1 cellular context compared by ENCODE assay signal in the genomic region with DNA sequence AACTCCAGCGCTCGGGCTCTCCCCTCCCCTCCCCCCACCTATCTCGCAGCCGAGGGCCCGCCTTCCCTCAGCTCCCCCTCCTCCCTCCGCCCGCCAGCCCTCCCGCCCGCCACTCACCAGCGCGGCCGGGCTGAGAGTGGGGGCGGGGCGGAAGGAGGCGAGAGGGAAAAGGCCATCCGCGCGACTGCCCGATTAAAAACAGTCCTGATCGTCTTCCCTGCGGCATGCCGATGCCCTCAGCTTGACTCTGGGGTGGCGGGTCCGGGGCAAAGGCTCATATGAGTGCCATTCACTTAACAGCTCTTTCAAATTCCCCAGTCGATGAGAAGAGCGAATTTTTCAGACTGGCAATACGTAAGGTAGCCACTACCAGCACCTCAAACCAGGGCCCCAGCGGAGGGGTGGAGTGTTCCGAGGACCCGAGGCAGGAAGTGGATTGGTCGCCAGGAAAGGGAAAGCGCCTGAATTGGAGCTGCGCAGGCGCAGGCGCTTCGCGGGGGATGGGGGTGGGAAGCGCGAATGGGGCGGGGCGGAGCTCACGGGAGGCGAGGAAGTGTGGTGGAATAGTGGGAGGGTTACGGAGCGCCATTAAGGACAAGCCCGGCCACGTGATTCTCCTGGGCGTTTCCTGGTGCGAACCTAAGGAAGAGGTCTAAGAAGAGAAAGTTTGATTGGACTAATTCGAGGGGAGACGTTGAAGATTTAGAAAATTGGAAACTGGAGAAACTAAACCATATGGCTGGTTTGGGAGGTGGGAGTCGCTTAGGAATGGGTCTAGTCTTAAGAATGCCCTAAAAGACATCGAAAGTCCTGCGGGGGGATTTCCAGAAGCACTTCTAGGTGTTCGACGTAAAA.
TF ChIP-seq lines count a peak whose summit lies in the region.

A gene with protein sequence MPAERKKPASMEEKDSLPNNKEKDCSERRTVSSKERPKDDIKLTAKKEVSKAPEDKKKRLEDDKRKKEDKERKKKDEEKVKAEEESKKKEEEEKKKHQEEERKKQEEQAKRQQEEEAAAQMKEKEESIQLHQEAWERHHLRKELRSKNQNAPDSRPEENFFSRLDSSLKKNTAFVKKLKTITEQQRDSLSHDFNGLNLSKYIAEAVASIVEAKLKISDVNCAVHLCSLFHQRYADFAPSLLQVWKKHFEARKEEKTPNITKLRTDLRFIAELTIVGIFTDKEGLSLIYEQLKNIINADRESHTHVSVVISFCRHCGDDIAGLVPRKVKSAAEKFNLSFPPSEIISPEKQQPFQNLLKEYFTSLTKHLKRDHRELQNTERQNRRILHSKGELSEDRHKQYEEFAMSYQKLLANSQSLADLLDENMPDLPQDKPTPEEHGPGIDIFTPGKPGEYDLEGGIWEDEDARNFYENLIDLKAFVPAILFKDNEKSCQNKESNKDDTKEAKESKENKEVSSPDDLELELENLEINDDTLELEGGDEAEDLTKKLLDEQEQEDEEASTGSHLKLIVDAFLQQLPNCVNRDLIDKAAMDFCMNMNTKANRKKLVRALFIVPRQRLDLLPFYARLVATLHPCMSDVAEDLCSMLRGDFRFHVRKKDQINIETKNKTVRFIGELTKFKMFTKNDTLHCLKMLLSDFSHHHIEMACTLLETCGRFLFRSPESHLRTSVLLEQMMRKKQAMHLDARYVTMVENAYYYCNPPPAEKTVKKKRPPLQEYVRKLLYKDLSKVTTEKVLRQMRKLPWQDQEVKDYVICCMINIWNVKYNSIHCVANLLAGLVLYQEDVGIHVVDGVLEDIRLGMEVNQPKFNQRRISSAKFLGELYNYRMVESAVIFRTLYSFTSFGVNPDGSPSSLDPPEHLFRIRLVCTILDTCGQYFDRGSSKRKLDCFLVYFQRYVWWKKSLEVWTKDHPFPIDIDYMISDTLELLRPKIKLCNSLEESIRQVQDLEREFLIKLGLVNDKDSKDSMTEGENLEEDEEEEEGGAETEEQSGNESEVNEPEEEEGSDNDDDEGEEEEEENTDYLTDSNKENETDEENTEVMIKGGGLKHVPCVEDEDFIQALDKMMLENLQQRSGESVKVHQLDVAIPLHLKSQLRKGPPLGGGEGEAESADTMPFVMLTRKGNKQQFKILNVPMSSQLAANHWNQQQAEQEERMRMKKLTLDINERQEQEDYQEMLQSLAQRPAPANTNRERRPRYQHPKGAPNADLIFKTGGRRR (minus strand): TSS at position 13 of the 855 bp plus-strand sequence. CDS start 7,386 bp downstream, outside the sequence.

TF ChIP-seq in HepG2, 621 proteins besides CTCF, POLR2A, EP300 and RAD21 (continued from another document):
- TF ChIP-seq, protein P1, sequence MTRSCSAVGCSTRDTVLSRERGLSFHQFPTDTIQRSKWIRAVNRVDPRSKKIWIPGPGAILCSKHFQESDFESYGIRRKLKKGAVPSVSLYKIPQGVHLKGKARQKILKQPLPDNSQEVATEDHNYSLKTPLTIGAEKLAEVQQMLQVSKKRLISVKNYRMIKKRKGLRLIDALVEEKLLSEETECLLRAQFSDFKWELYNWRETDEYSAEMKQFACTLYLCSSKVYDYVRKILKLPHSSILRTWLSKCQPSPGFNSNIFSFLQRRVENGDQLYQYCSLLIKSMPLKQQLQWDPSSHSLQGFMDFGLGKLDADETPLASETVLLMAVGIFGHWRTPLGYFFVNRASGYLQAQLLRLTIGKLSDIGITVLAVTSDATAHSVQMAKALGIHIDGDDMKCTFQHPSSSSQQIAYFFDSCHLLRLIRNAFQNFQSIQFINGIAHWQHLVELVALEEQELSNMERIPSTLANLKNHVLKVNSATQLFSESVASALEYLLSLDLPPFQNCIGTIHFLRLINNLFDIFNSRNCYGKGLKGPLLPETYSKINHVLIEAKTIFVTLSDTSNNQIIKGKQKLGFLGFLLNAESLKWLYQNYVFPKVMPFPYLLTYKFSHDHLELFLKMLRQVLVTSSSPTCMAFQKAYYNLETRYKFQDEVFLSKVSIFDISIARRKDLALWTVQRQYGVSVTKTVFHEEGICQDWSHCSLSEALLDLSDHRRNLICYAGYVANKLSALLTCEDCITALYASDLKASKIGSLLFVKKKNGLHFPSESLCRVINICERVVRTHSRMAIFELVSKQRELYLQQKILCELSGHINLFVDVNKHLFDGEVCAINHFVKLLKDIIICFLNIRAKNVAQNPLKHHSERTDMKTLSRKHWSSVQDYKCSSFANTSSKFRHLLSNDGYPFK (CRISPR knock-in tag; IDR thresholded peaks at IDR 0.05; ENCODE audit: borderline replicate concordance) = peak; percentile 91; the same call in 1 of the 2 replicates
- TF ChIP-seq, protein P2, sequence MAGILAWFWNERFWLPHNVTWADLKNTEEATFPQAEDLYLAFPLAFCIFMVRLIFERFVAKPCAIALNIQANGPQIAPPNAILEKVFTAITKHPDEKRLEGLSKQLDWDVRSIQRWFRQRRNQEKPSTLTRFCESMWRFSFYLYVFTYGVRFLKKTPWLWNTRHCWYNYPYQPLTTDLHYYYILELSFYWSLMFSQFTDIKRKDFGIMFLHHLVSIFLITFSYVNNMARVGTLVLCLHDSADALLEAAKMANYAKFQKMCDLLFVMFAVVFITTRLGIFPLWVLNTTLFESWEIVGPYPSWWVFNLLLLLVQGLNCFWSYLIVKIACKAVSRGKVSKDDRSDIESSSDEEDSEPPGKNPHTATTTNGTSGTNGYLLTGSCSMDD (CRISPR knock-in tag; IDR thresholded peaks at IDR 0.05) = no peak
- TF ChIP-seq, protein P3, sequence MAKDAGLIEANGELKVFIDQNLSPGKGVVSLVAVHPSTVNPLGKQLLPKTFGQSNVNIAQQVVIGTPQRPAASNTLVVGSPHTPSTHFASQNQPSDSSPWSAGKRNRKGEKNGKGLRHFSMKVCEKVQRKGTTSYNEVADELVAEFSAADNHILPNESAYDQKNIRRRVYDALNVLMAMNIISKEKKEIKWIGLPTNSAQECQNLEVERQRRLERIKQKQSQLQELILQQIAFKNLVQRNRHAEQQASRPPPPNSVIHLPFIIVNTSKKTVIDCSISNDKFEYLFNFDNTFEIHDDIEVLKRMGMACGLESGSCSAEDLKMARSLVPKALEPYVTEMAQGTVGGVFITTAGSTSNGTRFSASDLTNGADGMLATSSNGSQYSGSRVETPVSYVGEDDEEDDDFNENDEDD (CRISPR knock-in tag; IDR thresholded peaks at IDR 0.05; ENCODE audit: borderline replicate concordance) = peak; percentile 60; the same call in 1 of the 2 replicates
- TF ChIP-seq SRSF1 (optimal IDR thresholded peaks at IDR 0.05; ENCODE audit: low read depth, low read length) (no peak), CREB1 (IDR thresholded peaks at IDR 0.05) (no peak; the same call in 1 of the 2 replicates), CREB1 (CRISPR knock-in tag; IDR thresholded peaks at IDR 0.05) (peak; percentile 80), MYC (CRISPR knock-in tag; IDR thresholded peaks at IDR 0.05; ENCODE audit: borderline replicate concordance) (peak; percentile 46), ZNF430 (CRISPR knock-in tag; IDR thresholded peaks at IDR 0.05) (no peak), SP5 (CRISPR knock-in tag; IDR thresholded peaks at IDR 0.05; ENCODE audit: borderline replicate concordance, low read depth) (peak; percentile 46; the same call in 1 of the 2 replicates), ZNF335 (CRISPR knock-in tag; IDR thresholded peaks at IDR 0.05) (peak; percentile 99), SMARCC2 (IDR thresholded peaks at IDR 0.05) (no peak), HOXA3 (CRISPR knock-in tag; IDR thresholded peaks at IDR 0.05) (peak; percentile 46; the same call in 1 of the 2 replicates), MXD4 (CRISPR knock-in tag; IDR thresholded peaks at IDR 0.05) (peak; percentile 48; the same call in 1 of the 2 replicates), GATA4 (IDR thresholded peaks at IDR 0.05; ENCODE audit: borderline replicate concordance, low read depth) (0 out of 2 replicates have a peak, but pooled peaks have one; percentile 6), MIER3 (CRISPR knock-in tag; IDR thresholded peaks at IDR 0.05; ENCODE audit: borderline replicate concordance) (peak; percentile 39; the same call in 1 of the 2 replicates), NCOR1 (IDR thresholded peaks at IDR 0.05; ENCODE audit: borderline replicate concordance, low read length) (peak; percentile 61; the same call in 1 of the 2 replicates), PHF21A (CRISPR knock-in tag; IDR thresholded peaks at IDR 0.05) (0 out of 2 replicates have a peak, but pooled peaks have one; percentile 23), BHLHE40 (IDR thresholded peaks at IDR 0.05; ENCODE audit: low read length) (peak; percentile 63; the same call in 1 of the 2 replicates), KLF16 (CRISPR knock-in tag; IDR thresholded peaks at IDR 0.05) (0 out of 4 replicates have a peak, but pooled peaks of 1 of the 2 experiments have one; percentile 33), MTA1 (CRISPR knock-in tag; IDR thresholded peaks at IDR 0.05; ENCODE audit: borderline replicate concordance) (no peak), CHD2 (IDR thresholded peaks at IDR 0.05; ENCODE audit: low read depth, low read length) (peak; percentile 54; the same call in 1 of the 2 replicates), TBL1XR1 (IDR thresholded peaks at IDR 0.05; ENCODE audit: borderline replicate concordance, low read length, partially characterized antibody) (peak; percentile 16), RXRA (CRISPR knock-in tag; IDR thresholded peaks at IDR 0.05) (peak; percentile 62), U2AF1 (optimal IDR thresholded peaks at IDR 0.05; ENCODE audit: low read depth, low read length) (no peak), THAP11 (CRISPR knock-in tag; IDR thresholded peaks at IDR 0.05) (peak; percentile 88)
- TF ChIP-seq, protein P4, sequence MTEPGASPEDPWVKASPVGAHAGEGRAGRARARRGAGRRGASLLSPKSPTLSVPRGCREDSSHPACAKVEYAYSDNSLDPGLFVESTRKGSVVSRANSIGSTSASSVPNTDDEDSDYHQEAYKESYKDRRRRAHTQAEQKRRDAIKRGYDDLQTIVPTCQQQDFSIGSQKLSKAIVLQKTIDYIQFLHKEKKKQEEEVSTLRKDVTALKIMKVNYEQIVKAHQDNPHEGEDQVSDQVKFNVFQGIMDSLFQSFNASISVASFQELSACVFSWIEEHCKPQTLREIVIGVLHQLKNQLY (CRISPR knock-in tag; IDR thresholded peaks at IDR 0.05) = peak; percentile 38; the same call in 1 of the 2 replicates
- TF ChIP-seq, protein P5, sequence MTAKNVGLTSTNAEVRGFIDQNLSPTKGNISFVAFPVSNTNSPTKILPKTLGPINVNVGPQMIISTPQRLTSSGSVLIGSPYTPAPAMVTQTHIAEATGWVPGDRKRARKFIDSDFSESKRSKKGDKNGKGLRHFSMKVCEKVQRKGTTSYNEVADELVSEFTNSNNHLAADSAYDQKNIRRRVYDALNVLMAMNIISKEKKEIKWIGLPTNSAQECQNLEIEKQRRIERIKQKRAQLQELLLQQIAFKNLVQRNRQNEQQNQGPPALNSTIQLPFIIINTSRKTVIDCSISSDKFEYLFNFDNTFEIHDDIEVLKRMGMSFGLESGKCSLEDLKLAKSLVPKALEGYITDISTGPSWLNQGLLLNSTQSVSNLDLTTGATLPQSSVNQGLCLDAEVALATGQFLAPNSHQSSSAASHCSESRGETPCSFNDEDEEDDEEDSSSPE (CRISPR knock-in tag; IDR thresholded peaks at IDR 0.05) = peak; percentile 44; the same call in 1 of the 2 replicates
- TF ChIP-seq, protein P6, sequence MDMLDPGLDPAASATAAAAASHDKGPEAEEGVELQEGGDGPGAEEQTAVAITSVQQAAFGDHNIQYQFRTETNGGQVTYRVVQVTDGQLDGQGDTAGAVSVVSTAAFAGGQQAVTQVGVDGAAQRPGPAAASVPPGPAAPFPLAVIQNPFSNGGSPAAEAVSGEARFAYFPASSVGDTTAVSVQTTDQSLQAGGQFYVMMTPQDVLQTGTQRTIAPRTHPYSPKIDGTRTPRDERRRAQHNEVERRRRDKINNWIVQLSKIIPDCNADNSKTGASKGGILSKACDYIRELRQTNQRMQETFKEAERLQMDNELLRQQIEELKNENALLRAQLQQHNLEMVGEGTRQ (IDR thresholded peaks at IDR 0.05; ENCODE audit: low read depth, low read length) = peak; percentile 83
- TF ChIP-seq, protein P6 (CRISPR knock-in tag; IDR thresholded peaks at IDR 0.05; ENCODE audit: borderline replicate concordance) = peak; percentile 87; the same call in 1 of the 2 replicates
